In the genomic region with DNA sequence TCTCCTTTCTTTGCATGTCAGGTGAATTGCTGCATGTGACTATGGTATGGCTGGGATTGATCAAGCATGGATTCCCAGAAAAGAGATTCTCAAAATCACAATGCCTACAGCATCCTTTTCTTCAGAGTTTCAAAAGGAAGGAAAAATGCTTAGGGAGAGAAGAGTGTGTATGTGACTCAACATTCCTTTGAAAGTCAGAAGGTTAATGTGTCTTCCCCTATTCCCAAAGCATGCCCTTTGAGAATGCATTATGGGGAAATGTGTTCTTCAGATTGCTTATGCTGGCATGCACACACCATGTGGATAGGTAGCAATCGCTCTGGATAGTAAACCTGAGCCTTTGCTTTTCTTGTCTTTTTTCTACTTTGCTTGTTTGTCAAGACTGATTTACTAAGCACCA, we compare ENCODE assay signal across 13 cellular contexts.
DNase-seq lines count a peak whose midpoint lies in the region; ATAC-seq, FAIRE-seq and TF ChIP-seq lines count a peak whose summit lies in the region.
"Had no signal": no experiment of that assay in that cellular context is flagged by ENCODE, and none has a peak within 500 bp of the region (broad histone marks: within the 10 kb centered on the region; RNA-seq: fewer than 3 reads in every experiment).

No MANE protein-coding gene starts in this region.

- peaks cover 0 to 8% (median 0%) of the 10 kb centered on the region in 4 donors for H3K4me1 ChIP-seq in stomach

- in situ Hi-C loops in astrocyte of the spinal cord (cut with HindIII; ENCODE audit: low sequenced_read_pairs) = no loop called here

- H3K36me3 ChIP-seq in stomach = no peaks in the 10 kb centered on the region
- H3K36me3 ChIP-seq: MG63 had no signal

- TF ChIP-seq CTCF in astrocyte of the spinal cord (IDR thresholded peaks at IDR 0.05; ENCODE audit: low read depth, low read length) (no peak), stomach (IDR thresholded peaks at IDR 0.05) (no peak)

- H3K9me3 Mint-ChIP-seq in immature natural killer cell = no peaks in the 10 kb centered on the region

- no peaks in the 10 kb centered on the region for H3K27me3 ChIP-seq in stomach
- H3K27me3 ChIP-seq: MG63 had no signal

- intact Hi-C loops in stomach (cut with DNase I; ENCODE audit: low total_unique reads) = no loop called here

- DNase-seq in AG08396 (ENCODE audit: low spot score) = peak; percentile 26
- DNase-seq in H54 (ENCODE audit: insufficient read length, low spot score) = no peak
- DNase-seq in astrocyte of the spinal cord (ENCODE audit: low read depth, low spot score) = peak; percentile 46
- DNase-seq in immature natural killer cell = no peak
- no peak for DNase-seq in activated CD4-positive, alpha-beta T cell treated with anti-CD3 and anti-CD28 coated beads for 4 hours
- no peak for DNase-seq in stomach
- no peak for DNase-seq in activated CD4-positive, CD25-positive, alpha-beta regulatory T cell treated with anti-CD3 and anti-CD28 coated beads, Interleukin-2, amount 50 U/mL, for 72 hours
- DNase-seq: CD4-positive, CD25-positive, alpha-beta regulatory T cell; foreskin melanocyte; MG63; NCI-H82 had no signal

- peak overlapping the region; percentile 24 to 72 (median 50) for H3K4me3 Mint-ChIP-seq in immature natural killer cell
- H3K4me3 Mint-ChIP-seq: CD4-positive, CD25-positive, alpha-beta regulatory T cell had no signal

- ATAC-seq in GM19035 (IDR thresholded peaks at IDR 0.05; ENCODE audit: unreplicated experiment) = no peak

- no peak for TF ChIP-seq EP300 in stomach (IDR thresholded peaks at IDR 0.05)

- H3K4me1 Mint-ChIP-seq in immature natural killer cell = peaks cover 21 to 39% of the 10 kb centered on the region in 2 donors

- peak overlapping the region in 1 of 5 donors; percentile 22 for H3K27ac ChIP-seq in stomach

- no peaks in the 10 kb centered on the region for H3K9me3 ChIP-seq in stomach
- H3K9me3 ChIP-seq: MG63 had no signal

- H3K27ac Mint-ChIP-seq in immature natural killer cell = peak overlapping the region in 5 of 6 donors; percentile 10 to 80 (median 58)
- H3K27ac Mint-ChIP-seq: CD4-positive, CD25-positive, alpha-beta regulatory T cell had no signal

- H3K36me3 Mint-ChIP-seq in immature natural killer cell = peaks cover 8 to 11% (median 8%) of the 10 kb centered on the region in 3 donors

- TF ChIP-seq POLR2A in H54 (IDR thresholded peaks at IDR 0.05; ENCODE audit: low read depth, low read length) (no peak), stomach (IDR thresholded peaks at IDR 0.05) (no peak)

- no peak overlapping the region for H3K4me3 ChIP-seq in astrocyte of the spinal cord (ENCODE audit: low read depth, low read length)
- no peak overlapping the region for H3K4me3 ChIP-seq in stomach
- H3K4me3 ChIP-seq: MG63 had no signal

- peaks cover 0 to 2% (median 0%) of the 10 kb centered on the region in 3 donors for H3K27me3 Mint-ChIP-seq in immature natural killer cell (ENCODE audit: low read depth in 3 of 3)

- FAIRE-seq in H54 (lab: Jason Lieb, UNC) = peak; percentile 66
- FAIRE-seq: urothelium cell line had no signal

- 71 to 83% (median 79%) methylated on average over 1 of the region's 1 CpG for WGBS in stomach, 5 donors

Comparison
In these comparisons a context has a peak if more than half of its experiments do, and no peak if none do; other contexts are left out.
1. DNase-seq: peak in AG08396 (single experiment) and astrocyte of the spinal cord (single experiment); none in H54 (single experiment), immature natural killer cell (0 of 3), activated CD4-positive, alpha-beta T cell treated with anti-CD3 and anti-CD28 coated beads for 4 hours (0 of 2), stomach (single experiment) and activated CD4-positive, CD25-positive, alpha-beta regulatory T cell treated with anti-CD3 and anti-CD28 coated beads, Interleukin-2, amount 50 U/mL, for 72 hours (single experiment).